In the genomic region with DNA sequence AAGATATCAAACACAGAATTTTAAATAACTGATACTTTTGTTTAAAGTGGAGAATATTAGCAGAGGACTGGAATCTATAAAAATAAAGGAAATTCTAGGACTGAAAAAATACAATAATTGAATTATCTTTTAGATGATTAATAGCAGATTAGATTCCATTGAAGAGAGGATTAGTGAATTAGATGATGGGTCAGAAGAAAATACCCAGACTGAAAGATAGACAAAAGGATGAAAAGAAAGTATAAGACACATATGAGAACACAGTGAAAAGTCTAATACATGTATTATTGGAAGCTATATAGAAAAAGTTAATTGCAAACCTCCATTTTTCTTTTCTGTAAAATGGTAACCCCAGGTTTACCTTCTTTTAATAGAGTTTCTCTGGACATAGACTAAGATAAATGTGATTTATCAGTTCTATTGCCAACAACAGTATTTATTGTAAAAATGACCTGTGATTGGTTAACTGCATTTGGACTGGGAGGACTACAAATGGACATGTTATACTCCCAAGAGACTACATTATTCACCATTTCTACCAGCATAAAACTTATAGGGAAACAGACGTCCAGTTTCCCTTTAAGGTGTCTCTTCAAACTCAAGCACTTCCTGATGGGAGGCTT, we compare ENCODE assay signal across 32 cellular contexts. TPM values are rescaled to one million over a fixed set of nuclear protein-coding genes. Genes with fewer than 3 reads are reported as not detected.
"Had no signal": no experiment of that assay in that cellular context is flagged by ENCODE, and none has a peak within 500 bp of the region (broad histone marks: within the 10 kb centered on the region; RNA-seq: fewer than 3 reads in every experiment).

No MANE protein-coding gene starts in this region.

- H3K4me3 ChIP-seq: ascending aorta, breast epithelium, cardiac muscle cell, coronary artery, dorsolateral prefrontal cortex, esophagus muscularis mucosa, gastroesophageal sphincter had no signal

- H3K27me3 ChIP-seq: ascending aorta, breast epithelium, cardiac muscle cell, dorsolateral prefrontal cortex, esophagus muscularis mucosa, foreskin keratinocyte, gastroesophageal sphincter had no signal

- ATAC-seq: activated CD4-positive, alpha-beta T cell treated with anti-CD3 and anti-CD28 coated beads for 36 hours; activated CD8-positive, alpha-beta memory T cell treated with anti-CD3 and anti-CD28 coated beads, Interleukin-2, amount 10 ng/mL, durations not matched to agents 7 days and 5 days; activated CD8-positive, alpha-beta T cell treated with anti-CD3 and anti-CD28 coated beads, Interleukin-2, amount 10 ng/mL, durations not matched to agents 7 days and 5 days; activated naive CD4-positive, alpha-beta T cell treated with anti-CD3 and anti-CD28 coated beads, Interleukin-2, amount 50 U/mL, for 72 hours; foreskin keratinocyte; gastroesophageal sphincter had no signal

- H3K27ac ChIP-seq: ascending aorta, breast epithelium, cardiac muscle cell, coronary artery, dorsolateral prefrontal cortex, esophagus muscularis mucosa, foreskin keratinocyte, gastroesophageal sphincter had no signal

- H3K27me3 Mint-ChIP-seq: activated CD4-positive, alpha-beta T cell treated with anti-CD3 and anti-CD28 coated beads, Interleukin-2, amount 10 ng/mL, durations not matched to agents 24 days and 14 days; activated CD8-positive, alpha-beta memory T cell treated with anti-CD3 and anti-CD28 coated beads, Interleukin-2, amount 10 ng/mL, durations not matched to agents 7 days and 5 days; activated naive CD4-positive, alpha-beta T cell treated with anti-CD3 and anti-CD28 coated beads, Interleukin-2, amount 10 ng/mL, durations not matched to agents 7 days and 5 days; central memory CD8-positive, alpha-beta T cell; dendritic cell treated with granulocyte-macrophage colony-stimulating factor and Interleukin-4, amounts not matched to agents 40 ng/mL and 50 ng/mL, for 4 days had no signal

- H3K27ac Mint-ChIP-seq: activated CD4-positive, alpha-beta memory T cell treated with anti-CD3 and anti-CD28 coated beads for 36 hours; activated CD4-positive, alpha-beta T cell treated with anti-CD3 and anti-CD28 coated beads for 36 hours; activated CD4-positive, alpha-beta T cell treated with anti-CD3 and anti-CD28 coated beads, Interleukin-2, amount 10 ng/mL, durations not matched to agents 24 days and 14 days; activated CD8-positive, alpha-beta memory T cell treated with anti-CD3 and anti-CD28 coated beads, Interleukin-2, amount 10 ng/mL, durations not matched to agents 7 days and 5 days; activated CD8-positive, alpha-beta T cell treated with anti-CD3 and anti-CD28 coated beads, Interleukin-2, amount 10 ng/mL, durations not matched to agents 7 days and 5 days; activated naive CD4-positive, alpha-beta T cell treated with anti-CD3 and anti-CD28 coated beads, Interleukin-2, amount 10 ng/mL, durations not matched to agents 7 days and 5 days; activated naive CD4-positive, alpha-beta T cell treated with anti-CD3 and anti-CD28 coated beads, Interleukin-2, amount 50 U/mL, for 72 hours; activated naive CD8-positive, alpha-beta T cell treated with anti-CD3 and anti-CD28 coated beads, Interleukin-2, amount 10 ng/mL, durations not matched to agents 7 days and 5 days; activated T-helper 1 cell treated with anti-CD3 and anti-CD28 coated beads, Interleukin-12 subunit alpha, Interleukin-12 subunit beta, Interleukin-2, Interleukin-4 antibody, amounts not matched to agents 30 ng/mL and 10 ng/mL and 1 ng/mL, durations not matched to agents 14 hours and 24 hours and 36 hours; activated T-helper 2 cell treated with anti-CD3 and anti-CD28 coated beads, Interferon-gamma antibody, Interleukin-2, Interleukin-4, amounts not matched to agents 10 μg/mL and 5 μg/mL and 100 μg/mL, durations not matched to agents 14 hours and 24 hours and 36 hours; brain; dendritic cell treated with granulocyte-macrophage colony-stimulating factor and Interleukin-4, amounts not matched to agents 40 ng/mL and 50 ng/mL, for 4 days had no signal

- H3K36me3 Mint-ChIP-seq: activated CD4-positive, alpha-beta memory T cell treated with anti-CD3 and anti-CD28 coated beads for 36 hours; activated CD8-positive, alpha-beta memory T cell treated with anti-CD3 and anti-CD28 coated beads, Interleukin-2, amount 10 ng/mL, durations not matched to agents 7 days and 5 days; activated naive CD4-positive, alpha-beta T cell treated with anti-CD3 and anti-CD28 coated beads, Interleukin-2, amount 10 ng/mL, durations not matched to agents 7 days and 5 days; activated naive CD8-positive, alpha-beta T cell treated with anti-CD3 and anti-CD28 coated beads, Interleukin-2, amount 10 ng/mL, durations not matched to agents 7 days and 5 days had no signal

- H3K4me1 ChIP-seq: ascending aorta, breast epithelium, foreskin keratinocyte had no signal

- H3K4me3 Mint-ChIP-seq: activated CD4-positive, alpha-beta memory T cell treated with anti-CD3 and anti-CD28 coated beads for 36 hours; activated CD4-positive, alpha-beta T cell treated with anti-CD3 and anti-CD28 coated beads for 36 hours; activated CD4-positive, alpha-beta T cell treated with anti-CD3 and anti-CD28 coated beads, Interleukin-2, amount 10 ng/mL, durations not matched to agents 24 days and 14 days; activated CD8-positive, alpha-beta memory T cell treated with anti-CD3 and anti-CD28 coated beads, Interleukin-2, amount 10 ng/mL, durations not matched to agents 7 days and 5 days; activated CD8-positive, alpha-beta T cell treated with anti-CD3 and anti-CD28 coated beads, Interleukin-2, amount 10 ng/mL, durations not matched to agents 7 days and 5 days; activated naive CD4-positive, alpha-beta T cell treated with anti-CD3 and anti-CD28 coated beads, Interleukin-2, amount 10 ng/mL, durations not matched to agents 7 days and 5 days; activated naive CD8-positive, alpha-beta T cell treated with anti-CD3 and anti-CD28 coated beads, Interleukin-2, amount 10 ng/mL, durations not matched to agents 7 days and 5 days; activated T-helper 1 cell treated with anti-CD3 and anti-CD28 coated beads, Interleukin-12 subunit alpha, Interleukin-12 subunit beta, Interleukin-2, Interleukin-4 antibody, amounts not matched to agents 30 ng/mL and 10 ng/mL and 1 ng/mL, durations not matched to agents 14 hours and 24 hours and 36 hours; brain; central memory CD8-positive, alpha-beta T cell; dendritic cell treated with granulocyte-macrophage colony-stimulating factor and Interleukin-4, amounts not matched to agents 40 ng/mL and 50 ng/mL, for 4 days had no signal

- H3K4me1 Mint-ChIP-seq: activated CD4-positive, alpha-beta T cell treated with anti-CD3 and anti-CD28 coated beads for 36 hours; activated CD4-positive, alpha-beta T cell treated with anti-CD3 and anti-CD28 coated beads, Interleukin-2, amount 10 ng/mL, durations not matched to agents 24 days and 14 days; activated CD8-positive, alpha-beta memory T cell treated with anti-CD3 and anti-CD28 coated beads, Interleukin-2, amount 10 ng/mL, durations not matched to agents 7 days and 5 days; activated naive CD4-positive, alpha-beta T cell treated with anti-CD3 and anti-CD28 coated beads, Interleukin-2, amount 10 ng/mL, durations not matched to agents 7 days and 5 days; activated naive CD8-positive, alpha-beta T cell treated with anti-CD3 and anti-CD28 coated beads, Interleukin-2, amount 10 ng/mL, durations not matched to agents 7 days and 5 days; brain; central memory CD8-positive, alpha-beta T cell had no signal

- DNase-seq: activated CD4-positive, alpha-beta memory T cell treated with anti-CD3 and anti-CD28 coated beads for 36 hours; activated CD4-positive, alpha-beta T cell treated with anti-CD3 and anti-CD28 coated beads for 36 hours; activated CD4-positive, alpha-beta T cell treated with anti-CD3 and anti-CD28 coated beads, Interleukin-2, amount 10 ng/mL, durations not matched to agents 24 days and 14 days; activated CD4-positive, CD25-positive, alpha-beta regulatory T cell; activated CD4-positive, CD25-positive, alpha-beta regulatory T cell treated with anti-CD3 and anti-CD28 coated beads, Interleukin-2, amount 50 U/mL, for 72 hours; activated CD8-positive, alpha-beta memory T cell treated with anti-CD3 and anti-CD28 coated beads, Interleukin-2, amount 10 ng/mL, durations not matched to agents 7 days and 5 days; activated CD8-positive, alpha-beta memory T cell treated with anti-CD3 and anti-CD28 coated beads, Interleukin-2, amount 50 U/mL, for 4 hours; activated CD8-positive, alpha-beta T cell treated with anti-CD3 and anti-CD28 coated beads, Interleukin-2, amount 10 ng/mL, durations not matched to agents 7 days and 5 days; activated effector memory CD4-positive, alpha-beta T cell treated with anti-CD3 and anti-CD28 coated beads, Interleukin-2, amount 50 U/mL, for 16 hours; activated naive CD4-positive, alpha-beta T cell treated with anti-CD3 and anti-CD28 coated beads, Interleukin-2, amount 10 ng/mL, durations not matched to agents 7 days and 5 days; activated naive CD8-positive, alpha-beta T cell treated with anti-CD3 and anti-CD28 coated beads, Interleukin-2, amount 10 ng/mL, durations not matched to agents 7 days and 5 days; activated T-cell treated with anti-CD3 and anti-CD28 coated beads, Interleukin-2, amount 50 U/mL, for 1 hour; activated T-cell treated with anti-CD3 and anti-CD28 coated beads, Interleukin-2, amount 50 U/mL, for 48 hours; dorsolateral prefrontal cortex; effector memory CD4-positive, alpha-beta T cell; erythroblast; foreskin keratinocyte; T-helper 2 cell had no signal

- H3K36me3 ChIP-seq: breast epithelium, cardiac muscle cell, esophagus muscularis mucosa, gastroesophageal sphincter had no signal

RNA-seq across cellular contexts. Expression of a gene that starts 11.0 kb away (rescaled TPM):
- total RNA-seq: activated CD4-positive, alpha-beta memory T cell treated with anti-CD3 and anti-CD28 coated beads for 36 hours; activated CD4-positive, alpha-beta T cell treated with anti-CD3 and anti-CD28 coated beads, Interleukin-2, amount 10 ng/mL, durations not matched to agents 24 days and 14 days; activated CD8-positive, alpha-beta memory T cell treated with anti-CD3 and anti-CD28 coated beads for 36 hours; activated CD8-positive, alpha-beta memory T cell treated with anti-CD3 and anti-CD28 coated beads, Interleukin-2, amount 10 ng/mL, durations not matched to agents 7 days and 5 days; activated CD8-positive, alpha-beta T cell treated with anti-CD3 and anti-CD28 coated beads, Interleukin-2, amount 10 ng/mL, durations not matched to agents 7 days and 5 days; activated naive CD8-positive, alpha-beta T cell treated with anti-CD3 and anti-CD28 coated beads, Interleukin-2, amount 10 ng/mL, durations not matched to agents 7 days and 5 days; activated T-helper 1 cell treated with anti-CD3 and anti-CD28 coated beads, Interleukin-12 subunit alpha, Interleukin-12 subunit beta, Interleukin-2, Interleukin-4 antibody, amounts not matched to agents 30 ng/mL and 10 ng/mL and 1 ng/mL, durations not matched to agents 14 hours and 24 hours and 36 hours; activated T-helper 2 cell treated with anti-CD3 and anti-CD28 coated beads, Interferon-gamma antibody, Interleukin-2, Interleukin-4, amounts not matched to agents 10 μg/mL and 5 μg/mL and 100 μg/mL, durations not matched to agents 14 hours and 24 hours and 36 hours; T-helper 1 cell treated with Interleukin-12 subunit alpha and Interleukin-12 subunit beta and Interleukin-4 antibody, amounts not matched to agents 30 ng/mL and 1 ng/mL, for 36 hours had no signal
